ENCODE assay signal across 1 cellular context in the genomic region with DNA sequence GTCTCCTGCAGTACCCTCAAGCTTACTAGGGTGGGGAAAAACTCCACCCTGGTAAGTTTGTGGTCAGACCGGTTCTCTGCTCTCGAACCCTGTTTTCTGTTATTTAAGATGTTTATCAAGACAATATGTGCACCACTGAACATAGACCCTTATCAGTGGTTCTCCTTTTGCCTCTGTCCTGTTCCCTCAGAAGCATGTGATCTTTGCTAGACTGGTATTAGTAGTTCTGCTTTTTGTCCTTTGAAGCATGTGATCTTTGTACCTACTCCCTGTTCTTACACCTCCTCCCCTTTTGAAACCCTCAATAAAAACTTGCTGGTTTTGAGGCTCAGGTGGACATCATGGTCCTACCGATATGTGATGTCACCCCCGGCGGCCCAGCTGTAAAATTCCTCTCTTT.
A peak's percentile ranks its signal among the peaks of the same experiment; 100 is the strongest.
TF ChIP-seq lines count a peak whose summit lies in the region.

No MANE protein-coding gene starts in this region.

TF ChIP-seq in K562, 482 proteins besides CTCF, POLR2A, EP300 and RAD21 (continued from another document):
- TF ChIP-seq, protein P1, sequence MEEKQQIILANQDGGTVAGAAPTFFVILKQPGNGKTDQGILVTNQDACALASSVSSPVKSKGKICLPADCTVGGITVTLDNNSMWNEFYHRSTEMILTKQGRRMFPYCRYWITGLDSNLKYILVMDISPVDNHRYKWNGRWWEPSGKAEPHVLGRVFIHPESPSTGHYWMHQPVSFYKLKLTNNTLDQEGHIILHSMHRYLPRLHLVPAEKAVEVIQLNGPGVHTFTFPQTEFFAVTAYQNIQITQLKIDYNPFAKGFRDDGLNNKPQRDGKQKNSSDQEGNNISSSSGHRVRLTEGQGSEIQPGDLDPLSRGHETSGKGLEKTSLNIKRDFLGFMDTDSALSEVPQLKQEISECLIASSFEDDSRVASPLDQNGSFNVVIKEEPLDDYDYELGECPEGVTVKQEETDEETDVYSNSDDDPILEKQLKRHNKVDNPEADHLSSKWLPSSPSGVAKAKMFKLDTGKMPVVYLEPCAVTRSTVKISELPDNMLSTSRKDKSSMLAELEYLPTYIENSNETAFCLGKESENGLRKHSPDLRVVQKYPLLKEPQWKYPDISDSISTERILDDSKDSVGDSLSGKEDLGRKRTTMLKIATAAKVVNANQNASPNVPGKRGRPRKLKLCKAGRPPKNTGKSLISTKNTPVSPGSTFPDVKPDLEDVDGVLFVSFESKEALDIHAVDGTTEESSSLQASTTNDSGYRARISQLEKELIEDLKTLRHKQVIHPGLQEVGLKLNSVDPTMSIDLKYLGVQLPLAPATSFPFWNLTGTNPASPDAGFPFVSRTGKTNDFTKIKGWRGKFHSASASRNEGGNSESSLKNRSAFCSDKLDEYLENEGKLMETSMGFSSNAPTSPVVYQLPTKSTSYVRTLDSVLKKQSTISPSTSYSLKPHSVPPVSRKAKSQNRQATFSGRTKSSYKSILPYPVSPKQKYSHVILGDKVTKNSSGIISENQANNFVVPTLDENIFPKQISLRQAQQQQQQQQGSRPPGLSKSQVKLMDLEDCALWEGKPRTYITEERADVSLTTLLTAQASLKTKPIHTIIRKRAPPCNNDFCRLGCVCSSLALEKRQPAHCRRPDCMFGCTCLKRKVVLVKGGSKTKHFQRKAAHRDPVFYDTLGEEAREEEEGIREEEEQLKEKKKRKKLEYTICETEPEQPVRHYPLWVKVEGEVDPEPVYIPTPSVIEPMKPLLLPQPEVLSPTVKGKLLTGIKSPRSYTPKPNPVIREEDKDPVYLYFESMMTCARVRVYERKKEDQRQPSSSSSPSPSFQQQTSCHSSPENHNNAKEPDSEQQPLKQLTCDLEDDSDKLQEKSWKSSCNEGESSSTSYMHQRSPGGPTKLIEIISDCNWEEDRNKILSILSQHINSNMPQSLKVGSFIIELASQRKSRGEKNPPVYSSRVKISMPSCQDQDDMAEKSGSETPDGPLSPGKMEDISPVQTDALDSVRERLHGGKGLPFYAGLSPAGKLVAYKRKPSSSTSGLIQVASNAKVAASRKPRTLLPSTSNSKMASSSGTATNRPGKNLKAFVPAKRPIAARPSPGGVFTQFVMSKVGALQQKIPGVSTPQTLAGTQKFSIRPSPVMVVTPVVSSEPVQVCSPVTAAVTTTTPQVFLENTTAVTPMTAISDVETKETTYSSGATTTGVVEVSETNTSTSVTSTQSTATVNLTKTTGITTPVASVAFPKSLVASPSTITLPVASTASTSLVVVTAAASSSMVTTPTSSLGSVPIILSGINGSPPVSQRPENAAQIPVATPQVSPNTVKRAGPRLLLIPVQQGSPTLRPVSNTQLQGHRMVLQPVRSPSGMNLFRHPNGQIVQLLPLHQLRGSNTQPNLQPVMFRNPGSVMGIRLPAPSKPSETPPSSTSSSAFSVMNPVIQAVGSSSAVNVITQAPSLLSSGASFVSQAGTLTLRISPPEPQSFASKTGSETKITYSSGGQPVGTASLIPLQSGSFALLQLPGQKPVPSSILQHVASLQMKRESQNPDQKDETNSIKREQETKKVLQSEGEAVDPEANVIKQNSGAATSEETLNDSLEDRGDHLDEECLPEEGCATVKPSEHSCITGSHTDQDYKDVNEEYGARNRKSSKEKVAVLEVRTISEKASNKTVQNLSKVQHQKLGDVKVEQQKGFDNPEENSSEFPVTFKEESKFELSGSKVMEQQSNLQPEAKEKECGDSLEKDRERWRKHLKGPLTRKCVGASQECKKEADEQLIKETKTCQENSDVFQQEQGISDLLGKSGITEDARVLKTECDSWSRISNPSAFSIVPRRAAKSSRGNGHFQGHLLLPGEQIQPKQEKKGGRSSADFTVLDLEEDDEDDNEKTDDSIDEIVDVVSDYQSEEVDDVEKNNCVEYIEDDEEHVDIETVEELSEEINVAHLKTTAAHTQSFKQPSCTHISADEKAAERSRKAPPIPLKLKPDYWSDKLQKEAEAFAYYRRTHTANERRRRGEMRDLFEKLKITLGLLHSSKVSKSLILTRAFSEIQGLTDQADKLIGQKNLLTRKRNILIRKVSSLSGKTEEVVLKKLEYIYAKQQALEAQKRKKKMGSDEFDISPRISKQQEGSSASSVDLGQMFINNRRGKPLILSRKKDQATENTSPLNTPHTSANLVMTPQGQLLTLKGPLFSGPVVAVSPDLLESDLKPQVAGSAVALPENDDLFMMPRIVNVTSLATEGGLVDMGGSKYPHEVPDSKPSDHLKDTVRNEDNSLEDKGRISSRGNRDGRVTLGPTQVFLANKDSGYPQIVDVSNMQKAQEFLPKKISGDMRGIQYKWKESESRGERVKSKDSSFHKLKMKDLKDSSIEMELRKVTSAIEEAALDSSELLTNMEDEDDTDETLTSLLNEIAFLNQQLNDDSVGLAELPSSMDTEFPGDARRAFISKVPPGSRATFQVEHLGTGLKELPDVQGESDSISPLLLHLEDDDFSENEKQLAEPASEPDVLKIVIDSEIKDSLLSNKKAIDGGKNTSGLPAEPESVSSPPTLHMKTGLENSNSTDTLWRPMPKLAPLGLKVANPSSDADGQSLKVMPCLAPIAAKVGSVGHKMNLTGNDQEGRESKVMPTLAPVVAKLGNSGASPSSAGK (IDR thresholded peaks at IDR 0.05), result peak; percentile 40; the same call in 1 of the 2 replicates
- peak; percentile 77 for TF ChIP-seq L3MBTL2 (IDR thresholded peaks at IDR 0.05)
TF ChIP-seq in K562: peak in this region for 9; not testable (repeated sequence) for 473.
